ENCODE assay signal across 27 cellular contexts in the genomic region with DNA sequence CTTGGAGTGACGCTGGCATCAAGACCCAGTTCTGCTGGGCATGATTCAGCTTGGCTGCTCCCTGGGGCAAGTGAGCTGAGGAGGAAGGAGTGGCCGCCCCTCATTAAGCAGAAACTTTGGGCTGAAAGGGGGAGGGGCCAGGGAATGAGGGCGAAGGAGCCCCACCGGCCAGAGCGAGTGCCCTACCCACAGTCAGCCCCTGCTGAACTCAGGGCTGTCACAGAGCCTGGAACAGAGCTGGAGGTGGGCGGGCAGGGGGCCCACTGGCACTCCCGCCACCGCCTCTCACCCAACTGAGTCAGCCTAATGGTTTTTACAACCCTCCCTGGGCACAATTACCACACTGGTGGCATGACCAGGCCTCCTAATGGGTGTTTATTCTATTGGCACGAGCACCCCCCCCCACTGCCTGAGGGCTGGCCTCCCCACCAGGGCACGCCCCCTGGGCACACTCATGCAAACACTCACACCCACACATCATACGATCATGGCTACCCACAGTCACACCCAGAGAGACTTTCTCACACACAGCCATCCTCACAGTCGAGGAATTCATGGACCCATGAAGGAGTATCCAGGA. TPM values are rescaled to one million over a fixed set of nuclear protein-coding genes. Genes with fewer than 3 reads are reported as not detected.
DNase-seq lines count a peak whose midpoint lies in the region; ATAC-seq, FAIRE-seq and TF ChIP-seq lines count a peak whose summit lies in the region.
"Had no signal": no experiment of that assay in that cellular context is flagged by ENCODE, and none has a peak within 500 bp of the region (broad histone marks: within the 10 kb centered on the region; RNA-seq: fewer than 3 reads in every experiment).

No MANE protein-coding gene starts in this region.

- no peak overlapping the region for H3K4me3 ChIP-seq in bronchial epithelial cell (ENCODE audit: low read depth, low read length)
- H3K4me3 ChIP-seq in mucosa of rectum (ENCODE audit: low read length in 2 of 2) = no peak overlapping the region
- H3K4me3 ChIP-seq: coronary artery, hepatocyte, thoracic aorta had no signal

- H3K4me1 ChIP-seq in mucosa of rectum (ENCODE audit: control insufficient read depth in 2 of 2, insufficient read depth in 2 of 2, low read length in 2 of 2) = peaks cover 16 to 54% of the 10 kb centered on the region in 2 donors

- H3K36me3 ChIP-seq in bronchial epithelial cell (ENCODE audit: control insufficient read depth, insufficient read depth, low read length) (peaks cover 1% of the 10 kb centered on the region), mucosa of rectum (ENCODE audit: control insufficient read depth in 2 of 2, insufficient read depth in 2 of 2, low read length in 2 of 2) (no peaks in the 10 kb centered on the region)
- H3K36me3 ChIP-seq: brain microvascular endothelial cell, thoracic aorta had no signal

- no peaks in the 10 kb centered on the region for H3K9me3 ChIP-seq in mucosa of rectum (ENCODE audit: control insufficient read depth in 2 of 2, low read length in 2 of 2)
- H3K9me3 ChIP-seq: thoracic aorta had no signal

- DNase-seq in HTR-8/SVneo (ENCODE audit: insufficient read length, low spot score) (no peak), bronchial epithelial cell (ENCODE audit: low read depth) (peak; percentile 76), ureter (ENCODE audit: low spot score) (peak; percentile 67), superior temporal gyrus (ENCODE audit: extremely low spot score) (no peak)
- DNase-seq in activated effector memory CD4-positive, alpha-beta T cell treated with anti-CD3 and anti-CD28 coated beads, Interleukin-2, amount 50 U/mL, for 16 hours = no peak
- DNase-seq: activated CD4-positive, alpha-beta T cell treated with anti-CD3 and anti-CD28 coated beads for 48 hours; activated CD8-positive, alpha-beta memory T cell treated with anti-CD3 and anti-CD28 coated beads, Interleukin-2, amount 10 ng/mL, durations not matched to agents 7 days and 5 days; activated naive CD8-positive, alpha-beta T cell treated with anti-CD3 and anti-CD28 coated beads, Interleukin-2, amount 50 U/mL, for 24 hours; brain microvascular endothelial cell; Calu3; NCI-H1092; NCI-H2081 treated with DMSO at 0.1 percent for 48 hours; NCI-H510A; stimulated activated CD4-positive, alpha-beta T cell treated with anti-CD3 and anti-CD28 coated beads, Interleukin-15, amount 100 ng/mL, for 24 hours; SW 1271 had no signal

- ATAC-seq in HG03520 (IDR thresholded peaks at IDR 0.05; ENCODE audit: unreplicated experiment) = no peak
- ATAC-seq: activated CD8-positive, alpha-beta memory T cell treated with anti-CD3 and anti-CD28 coated beads, Interleukin-2, amount 10 ng/mL, durations not matched to agents 7 days and 5 days; activated naive CD8-positive, alpha-beta T cell treated with anti-CD3 and anti-CD28 coated beads, Interleukin-2, amount 50 U/mL, for 24 hours; HCT116 had no signal

- H3K27me3 ChIP-seq in bronchial epithelial cell (ENCODE audit: control insufficient read depth, insufficient read depth, low read length) = no peaks in the 10 kb centered on the region
- peaks cover 0 to 1% of the 10 kb centered on the region in 2 donors for H3K27me3 ChIP-seq in mucosa of rectum (ENCODE audit: control insufficient read depth in 2 of 2, insufficient read depth in 2 of 2, low read length in 2 of 2)
- H3K27me3 ChIP-seq: brain microvascular endothelial cell, hepatocyte had no signal

- H3K27ac ChIP-seq in mucosa of rectum (ENCODE audit: low read depth in 2 of 2, low read length in 2 of 2) = peak overlapping the region; percentile 48 to 54
- H3K27ac ChIP-seq: brain microvascular endothelial cell, coronary artery, hepatocyte, thoracic aorta had no signal

- FAIRE-seq in HTR-8/SVneo (lab: Jason Lieb, UNC) (peak; percentile 64), bronchial epithelial cell (lab: Jason Lieb, UNC) (no peak)
- FAIRE-seq: G401.6, islet of Langerhans, TTC549 had no signal

- H3K9ac ChIP-seq in mucosa of rectum (ENCODE audit: low read depth in 1 of 2, low read length in 2 of 2) = peak overlapping the region in 1 of 2 donors; percentile 30

- TF ChIP-seq CTCF in bronchial epithelial cell (IDR thresholded peaks at IDR 0.05; ENCODE audit: insufficient read depth, low read length, severe bottlenecking) = no peak

RNA-seq across cellular contexts. Expression of a gene that starts 19.2 kb away (rescaled TPM):
- total RNA-seq in bronchial epithelial cell = 21.9 and 22.8 TPM in 2 replicates
- 37.5 TPM for total RNA-seq in ureter

RNA-seq across cellular contexts. Expression of a gene that starts 27.0 kb away (rescaled TPM):
- total RNA-seq in bronchial epithelial cell (0.38 TPM in 1 of 2 replicates, not detected in the other), ureter (1.5 TPM)
- total RNA-seq: activated CD8-positive, alpha-beta memory T cell treated with anti-CD3 and anti-CD28 coated beads, Interleukin-2, amount 10 ng/mL, durations not matched to agents 7 days and 5 days; activated T-helper 2 cell treated with anti-CD3 and anti-CD28 coated beads, Interferon-gamma antibody, Interleukin-2, Interleukin-4, amounts not matched to agents 10 μg/mL and 5 μg/mL and 100 μg/mL, durations not matched to agents 14 hours and 24 hours and 36 hours; Calu3; fibroblast of villous mesenchyme; hepatocyte; mesenteric fat pad; thoracic aorta had no signal

RNA-seq across cellular contexts. Expression of a gene that starts 38.1 kb away (rescaled TPM):
- total RNA-seq in bronchial epithelial cell = 25.5 and 36.0 TPM in 2 replicates
- total RNA-seq in ureter = 52.9 TPM

RNA-seq across cellular contexts. Expression of a gene that starts 43.5 kb away (rescaled TPM):
- total RNA-seq in bronchial epithelial cell = 39.3 and 53.4 TPM in 2 replicates
- total RNA-seq in ureter = 15.7 TPM

RNA-seq across cellular contexts. Expression of a gene that starts 59.7 kb away (rescaled TPM):
- not detected in 2 replicates for total RNA-seq in bronchial epithelial cell
- 0.62 TPM for total RNA-seq in ureter
- total RNA-seq: activated CD8-positive, alpha-beta memory T cell treated with anti-CD3 and anti-CD28 coated beads, Interleukin-2, amount 10 ng/mL, durations not matched to agents 7 days and 5 days; activated T-helper 2 cell treated with anti-CD3 and anti-CD28 coated beads, Interferon-gamma antibody, Interleukin-2, Interleukin-4, amounts not matched to agents 10 μg/mL and 5 μg/mL and 100 μg/mL, durations not matched to agents 14 hours and 24 hours and 36 hours; Calu3; fibroblast of villous mesenchyme; thoracic aorta had no signal

Comparison
In these comparisons a context has a peak if more than half of its experiments do, and no peak if none do; other contexts are left out.
1. DNase-seq: peak in bronchial epithelial cell (single experiment) and ureter (single experiment); none in HTR-8/SVneo (single experiment), activated effector memory CD4-positive, alpha-beta T cell treated with anti-CD3 and anti-CD28 coated beads, Interleukin-2, amount 50 U/mL, for 16 hours (single experiment) and superior temporal gyrus (single experiment).